ENCODE assay signal across 11 cellular contexts in genomic region chr13:60019119-60019993, GRCh38.
A peak's percentile ranks its signal among the peaks of the same experiment; 100 is the strongest.
DNase-seq lines count a peak whose midpoint lies in the region; ATAC-seq, FAIRE-seq and TF ChIP-seq lines count a peak whose summit lies in the region.
"Had no signal": no experiment of that assay in that cellular context is flagged by ENCODE, and none has a peak within 500 bp of the region (broad histone marks: within the 10 kb centered on the region; RNA-seq: fewer than 3 reads in every experiment).

No MANE protein-coding gene starts in this region.

- H3K27me3 ChIP-seq in small intestine (ENCODE audit: control insufficient read depth in 2 of 2, insufficient read depth in 2 of 2, low read length in 2 of 2) (no peaks in the 10 kb centered on the region), BE2C (no peaks in the 10 kb centered on the region)
- H3K27me3 ChIP-seq: adrenal gland; BLaER1 treated with 17β-estradiol and CSF1 and Interleukin-3, amounts not matched to agents 10 nM and 100 nM had no signal

- H3K9me3 Mint-ChIP-seq in activated naive CD4-positive, alpha-beta T cell treated with anti-CD3 and anti-CD28 coated beads, Interleukin-2, amount 10 ng/mL, durations not matched to agents 7 days and 5 days: peaks cover 3% of the 10 kb centered on the region
- peaks cover 5 to 7% of the 10 kb centered on the region in 2 donors for H3K9me3 Mint-ChIP-seq in activated naive CD4-positive, alpha-beta T cell treated with anti-CD3 and anti-CD28 coated beads, Interleukin-2, amount 50 U/mL, for 72 hours

- DNase-seq in activated naive CD4-positive, alpha-beta T cell treated with anti-CD3 and anti-CD28 coated beads, Interleukin-2, amount 10 ng/mL, durations not matched to agents 7 days and 5 days: no peak
- no peak for DNase-seq in activated naive CD4-positive, alpha-beta T cell treated with anti-CD3 and anti-CD28 coated beads, Interleukin-2, amount 50 U/mL, for 72 hours (ENCODE audit: low spot score in 2 of 2)
- peak; percentile 6 for DNase-seq in astrocyte of the cerebellum (ENCODE audit: low read depth)
- DNase-seq in small intestine: peak; percentile 78
- DNase-seq in BE2C: no peak
- DNase-seq in SKM-1 treated with dmso at 0.1 percent for 144 hours (lab: John Stamatoyannopoulos, UW; ENCODE audit: unreplicated experiment): no peak
- DNase-seq in activated T-cell treated with anti-CD3 and anti-CD28 coated beads, Interleukin-2, amount 50 U/mL, for 1 hour: no peak
- DNase-seq: adrenal gland, NCI-H1105 treated with DMSO at 0.1 percent for 48 hours had no signal

- H3K36me3 Mint-ChIP-seq in activated naive CD4-positive, alpha-beta T cell treated with anti-CD3 and anti-CD28 coated beads, Interleukin-2, amount 10 ng/mL, durations not matched to agents 7 days and 5 days: peaks cover 15% of the 10 kb centered on the region
- peaks cover 4 to 6% of the 10 kb centered on the region in 2 donors for H3K36me3 Mint-ChIP-seq in activated naive CD4-positive, alpha-beta T cell treated with anti-CD3 and anti-CD28 coated beads, Interleukin-2, amount 50 U/mL, for 72 hours

- H3K4me3 ChIP-seq in astrocyte of the cerebellum (ENCODE audit: low read depth, low read length) (no peak overlapping the region), small intestine (ENCODE audit: low read depth in 1 of 2, low read length in 2 of 2) (no peak overlapping the region), BE2C (ENCODE audit: low read depth, low read length) (no peak overlapping the region)
- H3K4me3 ChIP-seq: adrenal gland; BLaER1 treated with 17β-estradiol and CSF1 and Interleukin-3, amounts not matched to agents 10 nM and 100 nM had no signal

- H3K9me3 ChIP-seq in small intestine (ENCODE audit: control insufficient read depth, low read depth): no peaks in the 10 kb centered on the region
- H3K9me3 ChIP-seq in BE2C: no peaks in the 10 kb centered on the region
- H3K9me3 ChIP-seq: adrenal gland had no signal

- H3K36me3 ChIP-seq in small intestine (ENCODE audit: control insufficient read depth in 2 of 2, insufficient read depth in 2 of 2, low read length in 2 of 2) (no peaks in the 10 kb centered on the region), BE2C (no peaks in the 10 kb centered on the region)
- H3K36me3 ChIP-seq: adrenal gland had no signal

- 13 to 43% (median 25%) methylated on average over 6 of the region's 6 CpGs for WGBS in small intestine, 3 donors

- ATAC-seq in activated naive CD4-positive, alpha-beta T cell treated with anti-CD3 and anti-CD28 coated beads, Interleukin-2, amount 50 U/mL, for 72 hours: no peak
- ATAC-seq in HG03175 (IDR thresholded peaks at IDR 0.05; ENCODE audit: unreplicated experiment): peak; percentile 88

- H3K4me1 ChIP-seq in small intestine (ENCODE audit: control insufficient read depth in 2 of 2, insufficient read depth in 1 of 2, low read depth in 1 of 2, low read length in 1 of 2) (no peaks in the 10 kb centered on the region), BE2C (no peaks in the 10 kb centered on the region)
- H3K4me1 ChIP-seq: adrenal gland had no signal

- peak; percentile 41 for FAIRE-seq in small intestine (lab: Jason Lieb, UNC)

- no peak for TF ChIP-seq CTCF in astrocyte of the cerebellum (IDR thresholded peaks at IDR 0.05; ENCODE audit: low read depth, low read length, missing control alignments)
- no peak for TF ChIP-seq CTCF in BE2C (IDR thresholded peaks at IDR 0.05; ENCODE audit: low read depth, low read length)

- in situ Hi-C loops in astrocyte of the cerebellum (cut with HindIII; ENCODE audit: low sequenced_read_pairs): no loop called here

- peaks cover 44% of the 10 kb centered on the region for H3K4me1 Mint-ChIP-seq in activated naive CD4-positive, alpha-beta T cell treated with anti-CD3 and anti-CD28 coated beads, Interleukin-2, amount 10 ng/mL, durations not matched to agents 7 days and 5 days

- no peak overlapping the region for H3K4me3 Mint-ChIP-seq in activated naive CD4-positive, alpha-beta T cell treated with anti-CD3 and anti-CD28 coated beads, Interleukin-2, amount 10 ng/mL, durations not matched to agents 7 days and 5 days

- CTCF ChIA-PET in activated naive CD4-positive, alpha-beta T cell treated with anti-CD3 and anti-CD28 coated beads, Interleukin-2, amount 10 ng/mL, durations not matched to agents 7 days and 5 days (lab: Charles Lee): interaction anchor here (0.5 kb wide), 1 partner anchor 307 kb away, joined by 5 read pairs; no protein-coding TSS in a partner anchor

- peak overlapping the region; percentile 60 for H3K27ac Mint-ChIP-seq in activated naive CD4-positive, alpha-beta T cell treated with anti-CD3 and anti-CD28 coated beads, Interleukin-2, amount 10 ng/mL, durations not matched to agents 7 days and 5 days
- no peak overlapping the region for H3K27ac Mint-ChIP-seq in activated naive CD4-positive, alpha-beta T cell treated with anti-CD3 and anti-CD28 coated beads, Interleukin-2, amount 50 U/mL, for 72 hours

- H3K27me3 Mint-ChIP-seq in activated naive CD4-positive, alpha-beta T cell treated with anti-CD3 and anti-CD28 coated beads, Interleukin-2, amount 10 ng/mL, durations not matched to agents 7 days and 5 days: no peaks in the 10 kb centered on the region

- no peak overlapping the region for H3K27ac ChIP-seq in small intestine (ENCODE audit: low read depth in 1 of 2, low read length in 1 of 2)
- H3K27ac ChIP-seq: adrenal gland; BLaER1 treated with 17β-estradiol and CSF1 and Interleukin-3, amounts not matched to agents 10 nM and 100 nM had no signal

Comparison
In these comparisons a context has a peak if more than half of its experiments do, and no peak if none do; other contexts are left out.
1. DNase-seq: peak in astrocyte of the cerebellum (single experiment) and small intestine (single experiment); none in activated naive CD4-positive, alpha-beta T cell treated with anti-CD3 and anti-CD28 coated beads, Interleukin-2, amount 10 ng/mL, durations not matched to agents 7 days and 5 days (single experiment), activated naive CD4-positive, alpha-beta T cell treated with anti-CD3 and anti-CD28 coated beads, Interleukin-2, amount 50 U/mL, for 72 hours (0 of 2), BE2C (single experiment), SKM-1 treated with dmso at 0.1 percent for 144 hours (single experiment) and activated T-cell treated with anti-CD3 and anti-CD28 coated beads, Interleukin-2, amount 50 U/mL, for 1 hour (single experiment).